14 cellular contexts compared by ENCODE assay signal in genomic region chr13:26074706-26075105, GRCh38. TPM values are rescaled to one million over a fixed set of nuclear protein-coding genes. Genes with fewer than 3 reads are reported as not detected.
DNase-seq lines count a peak whose midpoint lies in the region; ATAC-seq, FAIRE-seq and TF ChIP-seq lines count a peak whose summit lies in the region.
"Had no signal": no experiment of that assay in that cellular context is flagged by ENCODE, and none has a peak within 500 bp of the region (broad histone marks: within the 10 kb centered on the region; RNA-seq: fewer than 3 reads in every experiment).

No MANE protein-coding gene starts in this region.

- 0 out of 3 replicates have a peak overlapping the region, but pooled peaks have one; percentile 12 for H3K4me2 ChIP-seq in A549

- FAIRE-seq in A549 (lab: Jason Lieb, UNC): no peak

- no peaks in the 10 kb centered on the region for H3K4me1 Mint-ChIP-seq in immature natural killer cell
- H3K4me1 Mint-ChIP-seq: B cell had no signal

- no peak overlapping the region for H3K4me3 Mint-ChIP-seq in immature natural killer cell
- H3K4me3 Mint-ChIP-seq: activated CD8-positive, alpha-beta T cell treated with anti-CD3 and anti-CD28 coated beads for 36 hours; B cell; T-helper 2 cell treated with Interferon-gamma antibody and Interleukin-4, amounts not matched to agents 5 μg/mL and 100 μg/mL, for 36 hours had no signal

- CTCF ChIA-PET in A549 (lab: Yijun Ruan, JAX): no interaction called here

- TF ChIP-seq CTCF in A549 (IDR thresholded peaks at IDR 0.05): no peak

- TF ChIP-seq EP300 in A549 (IDR thresholded peaks at IDR 0.05): no peak

- H3K9me3 ChIP-seq in A549: no peaks in the 10 kb centered on the region

- POLR2A ChIA-PET in A549 (lab: Yijun Ruan, JAX): no interaction called here

- 5% methylated on average over 15 of the region's 16 CpGs for WGBS in A549 (ENCODE audit: missing lambda C conversion rate)

- H3K27ac Mint-ChIP-seq in immature natural killer cell: no peak overlapping the region
- H3K27ac Mint-ChIP-seq: activated CD8-positive, alpha-beta T cell treated with anti-CD3 and anti-CD28 coated beads for 36 hours; B cell; T-helper 2 cell treated with Interferon-gamma antibody and Interleukin-4, amounts not matched to agents 5 μg/mL and 100 μg/mL, for 36 hours had no signal

- no peaks in the 10 kb centered on the region for H3K9me3 Mint-ChIP-seq in immature natural killer cell
- H3K9me3 Mint-ChIP-seq: activated CD8-positive, alpha-beta T cell treated with anti-CD3 and anti-CD28 coated beads for 36 hours; T-helper 2 cell treated with Interferon-gamma antibody and Interleukin-4, amounts not matched to agents 5 μg/mL and 100 μg/mL, for 36 hours had no signal

- H3K4me1 ChIP-seq in A549: no peaks in the 10 kb centered on the region

- H3K27me3 Mint-ChIP-seq in immature natural killer cell (ENCODE audit: low read depth in 3 of 3): peaks cover 2 to 10% (median 3%) of the 10 kb centered on the region in 3 donors

- no peaks in the 10 kb centered on the region for H3K36me3 Mint-ChIP-seq in immature natural killer cell

- ATAC-seq in A549: peak; percentile 56 to 57; a peak in 3 of 6 replicates
- ATAC-seq: activated CD8-positive, alpha-beta T cell treated with anti-CD3 and anti-CD28 coated beads for 36 hours had no signal

- H3K27ac ChIP-seq in A549: no peak overlapping the region

- peak in 1 of 2 experiments; percentile 12 for DNase-seq in A549 (ENCODE audit: low read depth in 1 of 2, low spot score in 1 of 2)
- peak; percentile 55 for DNase-seq in HK-2 (ENCODE audit: unreplicated experiment)
- DNase-seq in astrocyte of the hippocampus (ENCODE audit: low read depth, low spot score): peak; percentile 51
- peak; percentile 68 for DNase-seq in left kidney (ENCODE audit: low read depth, low spot score)
- no peak for DNase-seq in Ammon's horn (ENCODE audit: low spot score)
- DNase-seq in putamen (ENCODE audit: low spot score): no peak
- no peak for DNase-seq in immature natural killer cell
- no peak for DNase-seq in NCI-H82 (lab: John Stamatoyannopoulos, UW)
- DNase-seq: activated CD8-positive, alpha-beta T cell treated with anti-CD3 and anti-CD28 coated beads for 36 hours; activated naive CD4-positive, alpha-beta T cell treated with anti-CD3 and anti-CD28 coated beads, Interleukin-2, amount 50 U/mL, for 16 hours; effector CD4-positive, alpha-beta T cell; NCI-H187 had no signal

- no peak for TF ChIP-seq POLR2A in A549 (IDR thresholded peaks at IDR 0.05; ENCODE audit: low read length)

- no peak overlapping the region for H3K4me3 ChIP-seq in A549

- no peak for TF ChIP-seq RAD21 in A549 (conservative IDR thresholded peaks at IDR 0.05 in 1 of 2, IDR thresholded peaks at IDR 0.05 in 1 of 2)

TF ChIP-seq in A549, 52 proteins besides CTCF, POLR2A, EP300 and RAD21:
- TF ChIP-seq SREBF2 (IDR thresholded peaks at IDR 0.05) (no peak), CEBPB (IDR thresholded peaks at IDR 0.05) (no peak), BCL3 (IDR thresholded peaks at IDR 0.05) (no peak), NFE2L2 (conservative IDR thresholded peaks at IDR 0.05; ENCODE audit: low read length) (no peak), HOXB5 (CRISPR knock-in tag; IDR thresholded peaks at IDR 0.05) (no peak), KDM5A (IDR thresholded peaks at IDR 0.05) (no peak), CBX8 (IDR thresholded peaks at IDR 0.05) (no peak), HMGXB4 (CRISPR knock-in tag; IDR thresholded peaks at IDR 0.05; ENCODE audit: borderline replicate concordance) (no peak), EHF (CRISPR knock-in tag; IDR thresholded peaks at IDR 0.05) (no peak), SMC3 (IDR thresholded peaks at IDR 0.05) (no peak), NPAS2 (CRISPR knock-in tag; IDR thresholded peaks at IDR 0.05; ENCODE audit: borderline replicate concordance) (no peak)

RNA-seq across cellular contexts. Expression of gene SHISA2, which starts 22.9 kb away (rescaled TPM):
- polyA plus RNA-seq in A549 (2011; rRNA removed): not detected in 2 replicates
- not detected in 2 replicates for polyA plus RNA-seq in A549 (2012; cell fraction: cytosol; rRNA removed)
- polyA plus RNA-seq in A549 (2012; cell fraction: nucleus; rRNA removed): not detected in 2 replicates
- polyA plus RNA-seq in A549 (2017; fragmentation: RNase III; extraction: RNeasy Plus Mini Kit Qiagen cat#74134 plus additional on column Dnase treatment): not detected in 3 replicates
- not detected in 2 replicates for polyA minus RNA-seq in A549 (2011; rRNA and poly(A)+ RNA removed)
- polyA plus RNA-seq in immature natural killer cell: not detected

Comparison
In these comparisons a context has a peak if more than half of its experiments do, and no peak if none do; other contexts are left out.
1. DNase-seq: peak in HK-2 (single experiment), astrocyte of the hippocampus (single experiment) and left kidney (single experiment); none in Ammon's horn (single experiment), putamen (single experiment), immature natural killer cell (0 of 3) and NCI-H82 (single experiment).